26 cellular contexts compared by ENCODE assay signal in genomic region chr6:143394351-143394750, GRCh38. TPM values are rescaled to one million over a fixed set of nuclear protein-coding genes. Genes with fewer than 3 reads are reported as not detected.
A peak's percentile ranks its signal among the peaks of the same experiment; 100 is the strongest.
DNase-seq lines count a peak whose midpoint lies in the region; ATAC-seq and TF ChIP-seq lines count a peak whose summit lies in the region.
"Had no signal": no experiment of that assay in that cellular context is flagged by ENCODE, and none has a peak within 500 bp of the region (broad histone marks: within the 10 kb centered on the region; RNA-seq: fewer than 3 reads in every experiment).

No MANE protein-coding gene starts in this region.

- no peak overlapping the region for H3K27ac ChIP-seq in GM23248
- H3K27ac ChIP-seq: A549, C4-2B had no signal

- H3K36me3 ChIP-seq in GM23248 (ENCODE audit: low read depth): no peaks in the 10 kb centered on the region

- in situ Hi-C loops in GM23248 (cut with MboI): no loop called here

- no peaks in the 10 kb centered on the region for H3K27me3 Mint-ChIP-seq in nephron progenitor cell (ENCODE audit: low read depth, poor library complexity)
- H3K27me3 Mint-ChIP-seq in naive thymus-derived CD8-positive, alpha-beta T cell: peaks cover 0 to 5% (median 0%) of the 10 kb centered on the region in 5 donors

- H4K20me1 ChIP-seq in GM23248 (ENCODE audit: insufficient read depth): no peaks in the 10 kb centered on the region

- peaks cover 33% of the 10 kb centered on the region for H3K4me1 Mint-ChIP-seq in nephron progenitor cell
- peaks cover 0 to 14% (median 3%) of the 10 kb centered on the region in 4 donors for H3K4me1 Mint-ChIP-seq in naive thymus-derived CD8-positive, alpha-beta T cell

- POLR2A ChIA-PET in naive thymus-derived CD8-positive, alpha-beta T cell (lab: Charles Lee): interaction anchor here (0.5 kb wide), 1 partner anchor 687 kb away, joined by 3 read pairs; no protein-coding TSS in a partner anchor

- no peak overlapping the region for H2AFZ ChIP-seq in GM23248

- WGBS in GM23248 (ENCODE audit: low coverage in 1 of 2, low lambda C conversion rate in 2 of 2, missing lambda C conversion rate in 2 of 2), 2 experiments: 34 to 35% methylated on average over 4 of the region's 4 CpGs

- H3K9me2 ChIP-seq in GM23248 (ENCODE audit: insufficient read depth): no peaks in the 10 kb centered on the region

- DNase-seq in AG20443 (ENCODE audit: low spot score) (peak; percentile 59), GM23248 (peak; percentile 46), astrocyte of the hippocampus (ENCODE audit: low read depth, low spot score) (peak; percentile 33), nephron progenitor cell (no peak), UCSD-AML1 (lab: John Stamatoyannopoulos, UW; ENCODE audit: unreplicated experiment) (no peak), NCI-H1417 treated with DMSO at 0.1 percent for 48 hours (lab: John Stamatoyannopoulos, UW) (no peak), nucleus accumbens (lab: John Stamatoyannopoulos, UW) (no peak)
- no peak for DNase-seq in naive thymus-derived CD8-positive, alpha-beta T cell
- DNase-seq: Calu3; CD8-positive, alpha-beta memory T cell; DMS53; EL; GF-D8; GOT3; HCEC 1CT; KG1; NCI-H1048; NCI-H146; NCI-H2029; NCI-H2227 treated with DMSO at 0.1 percent for 48 hours; NCI-H510A had no signal

- no peaks in the 10 kb centered on the region for H3K36me3 Mint-ChIP-seq in nephron progenitor cell (ENCODE audit: low read depth)
- peaks cover 0 to 2% (median 0%) of the 10 kb centered on the region in 3 donors for H3K36me3 Mint-ChIP-seq in naive thymus-derived CD8-positive, alpha-beta T cell
- H3K36me3 Mint-ChIP-seq: CD8-positive, alpha-beta memory T cell had no signal

- no peak overlapping the region for H3K9ac ChIP-seq in GM23248

- no peaks in the 10 kb centered on the region for H3K79me2 ChIP-seq in GM23248 (ENCODE audit: insufficient read depth)

- H3K27ac Mint-ChIP-seq in nephron progenitor cell: peak overlapping the region; percentile 58
- peak overlapping the region in 1 of 10 donors; percentile 77 for H3K27ac Mint-ChIP-seq in naive thymus-derived CD8-positive, alpha-beta T cell

- no peak overlapping the region for H3K4me2 ChIP-seq in GM23248 (ENCODE audit: unreplicated experiment)
- H3K4me2 ChIP-seq: A549 had no signal

- peaks cover 23% of the 10 kb centered on the region for H3F3A ChIP-seq in GM23248 (ENCODE audit: insufficient read depth)

- ATAC-seq in naive thymus-derived CD8-positive, alpha-beta T cell: no peak
- ATAC-seq: A549, GM12878, Panc1, SK-N-SH treated with all-trans-retinoic acid at 6 μM for 48 hours had no signal

- no peak overlapping the region for H3K4me3 Mint-ChIP-seq in nephron progenitor cell
- no peak overlapping the region for H3K4me3 Mint-ChIP-seq in naive thymus-derived CD8-positive, alpha-beta T cell
- H3K4me3 Mint-ChIP-seq: CD8-positive, alpha-beta memory T cell had no signal

- H3K27me3 ChIP-seq in GM23248 (replicated peaks; ENCODE audit: insufficient read depth): no peaks in the 10 kb centered on the region

- no peaks in the 10 kb centered on the region for H3K9me3 Mint-ChIP-seq in nephron progenitor cell
- no peaks in the 10 kb centered on the region for H3K9me3 Mint-ChIP-seq in naive thymus-derived CD8-positive, alpha-beta T cell
- H3K9me3 Mint-ChIP-seq: CD8-positive, alpha-beta memory T cell had no signal

- H3K9me3 ChIP-seq in GM23248 (ENCODE audit: low read depth): no peaks in the 10 kb centered on the region
- H3K9me3 ChIP-seq: A549 had no signal

- TF ChIP-seq CTCF in nephron progenitor cell (IDR thresholded peaks at IDR 0.05): no peak

- H3K4me1 ChIP-seq in GM23248 (ENCODE audit: insufficient read depth): peaks cover 17% of the 10 kb centered on the region

- no peak overlapping the region for H3K4me3 ChIP-seq in GM23248
- H3K4me3 ChIP-seq: A549, GM12878 had no signal

RNA-seq across cellular contexts. Expression of gene ADAT2, which starts 56.1 kb away (rescaled TPM):
- 3.2 and 3.4 TPM in 2 replicates for total RNA-seq in GM23248 (2014; rRNA removed; shearing (Covaris generic))
- polyA plus RNA-seq in GM23248 (2016; fragmentation: Nextera tagmentation; extraction: Ambion mirVana): 3.7 and 4.2 TPM in 2 replicates
- 10 to 100 TPM; 23.8 to 28.5 TPM for total RNA-seq in naive thymus-derived CD8-positive, alpha-beta T cell
- 1 to 10 TPM; 1.5 to 1.7 (median 1.6) TPM for polyA plus RNA-seq in naive thymus-derived CD8-positive, alpha-beta T cell

RNA-seq across cellular contexts. Expression of gene PEX3, which starts 56.3 kb away (rescaled TPM):
- 15.0 and 20.1 TPM in 2 replicates for total RNA-seq in GM23248 (2014; rRNA removed; shearing (Covaris generic))
- 32.8 and 35.0 TPM in 2 replicates for polyA plus RNA-seq in GM23248 (2016; fragmentation: Nextera tagmentation; extraction: Ambion mirVana)
- total RNA-seq in naive thymus-derived CD8-positive, alpha-beta T cell: 10 to 100 TPM; 21.1 to 25.8 TPM
- polyA plus RNA-seq in naive thymus-derived CD8-positive, alpha-beta T cell: 10 to 100 TPM; 19.2 to 22.2 (median 20.0) TPM

Comparison
In these comparisons a context has a peak if more than half of its experiments do, and no peak if none do; other contexts are left out.
1. DNase-seq: peak in AG20443 (single experiment), GM23248 (single experiment) and astrocyte of the hippocampus (single experiment); none in nephron progenitor cell (single experiment), UCSD-AML1 (single experiment), NCI-H1417 treated with DMSO at 0.1 percent for 48 hours (single experiment), nucleus accumbens (0 of 56) and naive thymus-derived CD8-positive, alpha-beta T cell (0 of 10).